19 cellular contexts compared by ENCODE assay signal in the genomic region with DNA sequence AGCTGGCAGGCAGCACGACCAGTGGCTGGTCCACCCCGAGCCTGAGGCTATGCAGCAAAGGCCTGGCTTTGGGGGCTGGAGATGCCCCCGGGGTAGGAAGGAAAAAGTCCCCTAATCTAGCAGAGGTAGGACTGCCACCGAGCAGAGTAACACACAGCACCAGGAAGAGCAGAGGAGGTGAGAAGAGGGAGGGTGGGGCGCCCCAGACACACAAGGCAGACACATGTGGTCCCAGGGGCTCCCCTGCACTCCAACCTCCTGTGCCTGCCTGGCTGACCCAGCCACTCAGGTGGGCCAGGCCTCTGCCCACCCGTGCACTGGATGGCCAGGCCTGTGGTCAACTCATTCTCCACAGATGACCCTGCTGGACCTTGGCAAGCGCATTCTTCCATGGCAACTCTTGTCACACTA.
"Had no signal": no experiment of that assay in that cellular context is flagged by ENCODE, and none has a peak within 500 bp of the region (broad histone marks: within the 10 kb centered on the region; RNA-seq: fewer than 3 reads in every experiment).

No MANE protein-coding gene starts in this region.

- H3K27me3 Mint-ChIP-seq: activated naive CD4-positive, alpha-beta T cell treated with anti-CD3 and anti-CD28 coated beads, Interleukin-2, amount 50 U/mL, for 24 hours; naive B cell; stimulated activated naive CD8-positive, alpha-beta T cell treated with anti-CD3 and anti-CD28 coated beads, Interleukin-15, Interleukin-2, amounts not matched to agents 100 ng/mL and 50 ng/mL, for 24 hours had no signal

- H3K4me1 ChIP-seq: adrenal gland had no signal

- H3K4me3 Mint-ChIP-seq: activated CD8-positive, alpha-beta T cell treated with anti-CD3 and anti-CD28 coated beads, Interleukin-2, amount 10 ng/mL, durations not matched to agents 7 days and 5 days; activated naive CD4-positive, alpha-beta T cell treated with anti-CD3 and anti-CD28 coated beads, Interleukin-2, amount 50 U/mL, for 24 hours; stimulated activated naive CD8-positive, alpha-beta T cell treated with anti-CD3 and anti-CD28 coated beads, Interleukin-15, Interleukin-2, amounts not matched to agents 100 ng/mL and 50 ng/mL, for 24 hours; WTC11 had no signal

- H3K27ac Mint-ChIP-seq: activated CD8-positive, alpha-beta T cell treated with anti-CD3 and anti-CD28 coated beads, Interleukin-2, amount 10 ng/mL, durations not matched to agents 7 days and 5 days; activated naive CD4-positive, alpha-beta T cell treated with anti-CD3 and anti-CD28 coated beads, Interleukin-2, amount 50 U/mL, for 24 hours; stimulated activated naive CD8-positive, alpha-beta T cell treated with anti-CD3 and anti-CD28 coated beads, Interleukin-15, Interleukin-2, amounts not matched to agents 100 ng/mL and 50 ng/mL, for 24 hours had no signal

- H3K27me3 ChIP-seq: adrenal gland, testis had no signal

- H3K9me3 Mint-ChIP-seq: activated naive CD4-positive, alpha-beta T cell treated with anti-CD3 and anti-CD28 coated beads, Interleukin-2, amount 50 U/mL, for 24 hours; naive B cell; stimulated activated naive CD8-positive, alpha-beta T cell treated with anti-CD3 and anti-CD28 coated beads, Interleukin-15, Interleukin-2, amounts not matched to agents 100 ng/mL and 50 ng/mL, for 24 hours had no signal

- H3K4me3 ChIP-seq: adrenal gland, skin epidermis, testis had no signal

- ATAC-seq: activated CD8-positive, alpha-beta T cell treated with anti-CD3 and anti-CD28 coated beads, Interleukin-2, amount 10 ng/mL, durations not matched to agents 7 days and 5 days; left colon; WTC11 had no signal

- H3K9me3 ChIP-seq: adrenal gland, testis had no signal

- DNase-seq: activated CD4-positive, alpha-beta T cell treated with anti-CD3 and anti-CD28 coated beads for 4 hours; activated CD8-positive, alpha-beta memory T cell treated with anti-CD3 and anti-CD28 coated beads, Interleukin-2, amount 50 U/mL, for 4 hours; activated CD8-positive, alpha-beta T cell treated with anti-CD3 and anti-CD28 coated beads, Interleukin-2, amount 10 ng/mL, durations not matched to agents 7 days and 5 days; activated effector memory CD4-positive, alpha-beta T cell treated with anti-CD3 and anti-CD28 coated beads, Interleukin-2, amount 50 U/mL, for 16 hours; activated T-cell treated with anti-CD3 and anti-CD28 coated beads, Interleukin-2, amount 50 U/mL, for 48 hours; adrenal gland; central memory CD4-positive, alpha-beta T cell; cortex of kidney; effector CD4-positive, alpha-beta T cell; foreskin fibroblast; left colon; naive B cell; stimulated activated CD4-positive, alpha-beta T cell treated with anti-CD3 and anti-CD28 coated beads, Interleukin-4, amount 100 ng/mL, for 4 hours; stimulated activated CD8-positive, alpha-beta memory T cell treated with anti-CD3 and anti-CD28 coated beads, Interleukin-4, amount 100 ng/mL, for 48 hours; testis had no signal

- H3K36me3 ChIP-seq: adrenal gland had no signal

- H3K27ac ChIP-seq: adrenal gland, skin epidermis had no signal

- H3K4me1 Mint-ChIP-seq: WTC11 had no signal
